7 cellular contexts compared by ENCODE assay signal in the genomic region with DNA sequence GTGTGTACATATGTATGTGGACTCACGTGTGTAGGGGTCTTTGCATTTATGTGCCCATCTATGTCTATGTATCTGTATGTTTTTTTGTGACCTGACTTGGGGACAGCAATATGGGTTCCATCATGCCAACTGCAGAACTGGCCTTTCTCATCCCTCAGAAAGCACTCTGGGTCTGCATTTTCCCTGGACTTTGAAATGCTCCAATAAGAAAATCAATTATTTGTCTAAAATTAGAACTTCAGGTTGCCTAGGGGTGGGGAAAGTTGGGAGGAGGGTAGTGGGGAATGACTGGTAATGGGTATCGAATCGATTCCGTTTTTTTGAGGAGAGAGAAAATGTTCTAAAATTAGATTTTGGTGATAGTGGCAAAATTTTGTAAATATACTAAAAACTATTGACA.
"Had no signal": no experiment of that assay in that cellular context is flagged by ENCODE, and none has a peak within 500 bp of the region (broad histone marks: within the 10 kb centered on the region; RNA-seq: fewer than 3 reads in every experiment).

No MANE protein-coding gene starts in this region.

- H3K4me1 ChIP-seq: HAP-1 had no signal

- DNase-seq: GM23248, GOT3, H7, HFFc6, KBM-7 had no signal

- H3K4me3 ChIP-seq: GM23248, HAP-1 had no signal

- H3K9me3 ChIP-seq: HAP-1 had no signal

- H3K36me3 ChIP-seq: HAP-1 had no signal

- ATAC-seq: HCT116 had no signal

- H3K27ac ChIP-seq: GM23248 had no signal

- H2AFZ ChIP-seq: GM23248 had no signal

- H3K9ac ChIP-seq: GM23248 had no signal
